Comparison of ENCODE assay signal across 18 cellular contexts in the genomic region with DNA sequence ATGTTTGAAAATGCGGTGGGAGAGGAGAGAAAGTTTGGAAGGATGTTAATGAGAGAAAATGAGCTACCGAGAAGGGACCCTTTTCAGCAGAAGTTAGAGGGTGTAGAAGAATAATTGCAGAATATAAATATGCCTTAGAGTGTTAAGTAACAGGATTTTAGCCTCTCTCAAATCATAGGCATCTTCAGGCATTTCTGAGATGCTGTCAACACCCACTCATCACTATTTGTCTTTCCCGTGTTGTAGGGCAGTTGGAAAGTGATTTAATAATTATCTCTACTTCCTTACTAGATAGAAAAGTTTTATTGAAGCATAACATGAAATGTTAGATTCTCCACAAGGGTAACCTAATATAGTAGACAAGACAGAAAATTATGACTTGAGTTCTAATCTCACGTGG.
"Had no signal": no experiment of that assay in that cellular context is flagged by ENCODE, and none has a peak within 500 bp of the region (broad histone marks: within the 10 kb centered on the region; RNA-seq: fewer than 3 reads in every experiment).

No MANE protein-coding gene starts in this region.

- H3K4me3 ChIP-seq: hepatocyte, right atrium auricular region, tibial nerve, uterus had no signal

- H3K9me3 ChIP-seq: neutrophil, right atrium auricular region, tibial nerve, uterus had no signal

- H3K27me3 ChIP-seq: hepatocyte, neutrophil, right atrium auricular region, tibial nerve, uterus had no signal

- DNase-seq: activated CD4-positive, CD25-positive, alpha-beta regulatory T cell treated with anti-CD3 and anti-CD28 coated beads, Interleukin-2, amount 50 U/mL, for 72 hours; activated naive CD4-positive, alpha-beta T cell treated with anti-CD3 and anti-CD28 coated beads, Interleukin-2, amount 10 ng/mL, durations not matched to agents 7 days and 5 days; activated T-cell treated with anti-CD3 and anti-CD28 coated beads for 4 hours; kidney; left ventricle myocardium superior; natural killer cell; small intestine; stimulated activated CD4-positive, alpha-beta T cell treated with anti-CD3 and anti-CD28 coated beads, Interleukin-4, amount 100 ng/mL, for 4 hours; stimulated activated CD8-positive, alpha-beta memory T cell treated with anti-CD3 and anti-CD28 coated beads, Interleukin-4, amount 100 ng/mL, for 48 hours; stimulated activated naive CD4-positive, alpha-beta T cell treated with Interleukin-2 at 50 U/mL for 16 hours; substantia nigra; T1000; uterus had no signal

- H3K36me3 ChIP-seq: neutrophil, right atrium auricular region, tibial nerve, uterus had no signal

- H3K27ac ChIP-seq: hepatocyte, neutrophil, right atrium auricular region, tibial nerve, uterus had no signal

- ATAC-seq: esophagus mucosa, left ventricle myocardium superior, natural killer cell had no signal

- H3K4me2 ChIP-seq: hepatocyte had no signal

- H2AFZ ChIP-seq: hepatocyte had no signal

- H3K79me2 ChIP-seq: hepatocyte had no signal

- H3K4me1 ChIP-seq: right atrium auricular region, tibial nerve, uterus had no signal
